In genomic region chr6:29243044-29243443, GRCh38 we compare ENCODE assay signal across 2 cellular contexts. TPM values are rescaled to one million over a fixed set of nuclear protein-coding genes. Genes with fewer than 3 reads are reported as not detected.
"Had no signal": no experiment of that assay in that cellular context is flagged by ENCODE, and none has a peak within 500 bp of the region (broad histone marks: within the 10 kb centered on the region; RNA-seq: fewer than 3 reads in every experiment).

No MANE protein-coding gene starts in this region.

RNA-seq across cellular contexts. Expression of gene OR14J1, which starts 58.5 kb away (rescaled TPM):
- total RNA-seq: G401, GM12878 had no signal
- polyA plus RNA-seq: GM12878 had no signal
